10 cellular contexts compared by ENCODE assay signal in the genomic region with DNA sequence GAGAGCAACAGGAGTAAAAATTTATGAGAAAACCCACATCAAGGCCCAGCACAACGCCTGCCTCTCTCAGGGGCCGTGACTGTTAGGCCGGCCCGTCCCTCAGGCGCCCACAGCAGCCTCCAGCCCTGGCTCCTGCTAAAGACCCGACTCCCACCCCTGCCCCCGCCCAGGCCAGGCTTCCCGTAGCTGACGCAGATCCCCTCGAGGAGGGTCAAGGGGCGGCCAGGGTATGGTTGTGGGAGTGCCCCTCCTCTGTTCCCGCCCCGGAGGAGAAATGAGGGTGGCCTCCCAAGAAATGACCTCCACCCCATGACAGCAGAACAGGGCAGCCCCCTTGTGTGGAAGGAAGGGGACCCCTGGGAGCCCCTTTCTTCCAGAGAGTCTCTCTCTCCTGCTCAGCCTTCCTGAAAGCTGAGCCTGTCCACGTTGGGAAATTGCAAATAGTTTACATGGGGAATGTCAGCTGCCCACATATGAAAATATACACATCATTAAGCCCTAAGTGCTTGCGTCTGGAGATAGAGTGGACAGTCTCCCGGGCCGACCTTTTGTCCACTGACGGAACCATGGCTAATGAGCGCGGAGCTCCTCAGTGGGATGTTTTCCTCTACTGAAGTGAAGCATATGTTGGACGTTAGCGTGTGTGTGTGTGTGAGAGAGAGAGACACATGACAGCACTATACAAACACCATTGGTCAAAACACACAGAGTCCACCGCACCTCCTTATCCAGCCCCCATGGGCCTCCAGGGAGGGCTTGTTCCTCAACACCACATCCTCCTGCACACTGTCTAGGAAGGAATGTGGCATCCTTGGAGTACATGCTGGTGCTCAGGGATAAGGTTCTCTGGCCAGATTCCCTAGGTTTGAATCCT.
DNase-seq lines count a peak whose midpoint lies in the region; ATAC-seq and TF ChIP-seq lines count a peak whose summit lies in the region.
"Had no signal": no experiment of that assay in that cellular context is flagged by ENCODE, and none has a peak within 500 bp of the region (broad histone marks: within the 10 kb centered on the region; RNA-seq: fewer than 3 reads in every experiment).

No MANE protein-coding gene starts in this region.

- H3K4me3 ChIP-seq in H7 (ENCODE audit: insufficient read depth, low read depth, low read length) (no peak overlapping the region), coronary artery (no peak overlapping the region)
- H3K4me3 ChIP-seq: thoracic aorta had no signal

- ATAC-seq in left colon: peak; percentile 17
- peak; percentile 46 for ATAC-seq in sciatic nerve

- H3K27ac ChIP-seq in coronary artery: peak overlapping the region; percentile 12 to 60

- TF ChIP-seq CTCF in coronary artery (IDR thresholded peaks at IDR 0.05): no peak

- DNase-seq in H7 (peak; percentile 77), coronary artery (ENCODE audit: low spot score) (no peak), left colon (no peak), sciatic nerve (ENCODE audit: low spot score) (peak; percentile 80), activated gamma-delta T cell treated with Interleukin-2 at 50 U/mL for 16 hours (no peak), NCI-H446 treated with DMSO at 0.1 percent for 48 hours (lab: John Stamatoyannopoulos, UW) (no peak), HK-2 (ENCODE audit: unreplicated experiment) (no peak), NCI-H1048 (lab: John Stamatoyannopoulos, UW) (no peak)
- DNase-seq: NCI-H1417 treated with DMSO at 0.1 percent for 48 hours had no signal

- intact Hi-C loops in left colon (cut with DNase I, micrococcal nuclease): loop anchor here in 1 of 2 donors (10.0 kb wide), 1 partner anchor 209 kb away; a partner anchor contains a TSS
- intact Hi-C loops in sciatic nerve (cut with DNase I): loop anchor here (10.0 kb wide), 1 partner anchor 209 kb away; a partner anchor contains a TSS

- H3K36me3 ChIP-seq in H7 (replicated peaks; ENCODE audit: control insufficient read depth, insufficient read depth, low read length): no peaks in the 10 kb centered on the region

- H3K27me3 ChIP-seq in H7 (ENCODE audit: control insufficient read depth, insufficient read depth, low read length): no peaks in the 10 kb centered on the region

Comparison
In these comparisons a context has a peak if more than half of its experiments do, and no peak if none do; other contexts are left out.
1. DNase-seq: peak in H7 (single experiment) and sciatic nerve (single experiment); none in coronary artery (single experiment), left colon (0 of 2), activated gamma-delta T cell treated with Interleukin-2 at 50 U/mL for 16 hours (single experiment), NCI-H446 treated with DMSO at 0.1 percent for 48 hours (single experiment), HK-2 (single experiment) and NCI-H1048 (single experiment).